In genomic region chr4:187480146-187481145, GRCh38 we compare ENCODE assay signal across 1 cellular context.
TF ChIP-seq lines count a peak whose summit lies in the region.

No MANE protein-coding gene starts in this region.

TF ChIP-seq in HepG2, 621 proteins besides CTCF, POLR2A, EP300 and RAD21 (continued from another document):
- no peak for TF ChIP-seq ZFP90 (CRISPR knock-in tag; IDR thresholded peaks at IDR 0.05; ENCODE audit: borderline replicate concordance)
- no peak for TF ChIP-seq TCF12 (IDR thresholded peaks at IDR 0.05)
- TF ChIP-seq TCF12 (CRISPR knock-in tag; IDR thresholded peaks at IDR 0.05) = no peak
- no peak for TF ChIP-seq SATB2 (CRISPR knock-in tag; IDR thresholded peaks at IDR 0.05)
- no peak for TF ChIP-seq HMG20B (CRISPR knock-in tag; conservative IDR thresholded peaks at IDR 0.05)
- peak; percentile 15; the same call in 1 of the 2 replicates for TF ChIP-seq ETV5 (CRISPR knock-in tag; IDR thresholded peaks at IDR 0.05; ENCODE audit: borderline replicate concordance)
- no peak for TF ChIP-seq ZNF781 (CRISPR knock-in tag; IDR thresholded peaks at IDR 0.05; ENCODE audit: borderline replicate concordance, not compliant biosample characterization)
- no peak for TF ChIP-seq IKZF5 (CRISPR knock-in tag; IDR thresholded peaks at IDR 0.05)
